19 cellular contexts compared by ENCODE assay signal in the genomic region with DNA sequence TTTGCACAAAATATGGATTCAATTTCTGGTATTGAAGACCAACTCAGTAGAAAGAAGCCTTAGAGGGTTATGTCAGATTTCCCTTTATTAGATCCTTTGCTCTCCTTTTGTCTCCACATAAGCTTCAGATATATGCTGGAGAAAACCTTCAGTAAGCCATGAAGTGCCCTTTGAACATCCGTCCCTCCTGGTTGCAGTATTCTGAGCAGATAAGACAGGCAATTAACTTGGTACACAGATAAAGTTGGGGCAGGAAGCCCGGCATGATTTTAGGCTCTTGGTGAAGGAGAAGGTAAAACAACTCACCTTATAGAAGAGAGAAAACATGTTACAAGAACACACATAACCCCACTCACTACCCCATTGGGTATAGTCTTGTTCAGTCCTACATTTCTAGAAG.
DNase-seq lines count a peak whose midpoint lies in the region; ATAC-seq, FAIRE-seq and TF ChIP-seq lines count a peak whose summit lies in the region.
"Had no signal": no experiment of that assay in that cellular context is flagged by ENCODE, and none has a peak within 500 bp of the region (broad histone marks: within the 10 kb centered on the region; RNA-seq: fewer than 3 reads in every experiment).

No MANE protein-coding gene starts in this region.

- H3K27ac ChIP-seq in colonic mucosa (no peak overlapping the region), small intestine (ENCODE audit: low read depth in 1 of 2, low read length in 1 of 2) (peak overlapping the region; percentile 2 to 26)

- no peak for TF ChIP-seq CTCF in colonic mucosa (IDR thresholded peaks at IDR 0.05)

- no peaks in the 10 kb centered on the region for H3K9me3 ChIP-seq in colonic mucosa
- H3K9me3 ChIP-seq in small intestine (ENCODE audit: control insufficient read depth, low read depth): no peaks in the 10 kb centered on the region
- H3K9me3 ChIP-seq: HAP-1 had no signal

- H3K27me3 ChIP-seq in colonic mucosa: no peaks in the 10 kb centered on the region
- H3K27me3 ChIP-seq in small intestine (ENCODE audit: control insufficient read depth in 2 of 2, insufficient read depth in 2 of 2, low read length in 2 of 2): no peaks in the 10 kb centered on the region

- peak; percentile 34 for DNase-seq in colonic mucosa
- DNase-seq in left colon: peak in 1 of 2 donors; percentile 10
- peak; percentile 87 for DNase-seq in small intestine
- DNase-seq in NCI-H526 treated with DMSO at 0.1 percent for 48 hours (lab: John Stamatoyannopoulos, UW): no peak
- DNase-seq in effector CD4-positive, alpha-beta T cell: no peak
- DNase-seq in NK-92 (lab: John Stamatoyannopoulos, UW; ENCODE audit: unreplicated experiment): no peak
- DNase-seq: C1 segment of cervical spinal cord; Calu3; CD4-positive, alpha-beta memory T cell; COR-L47; DMS53; DMS79 treated with DMSO at 0.1 percent for 48 hours; GF-D8; GOT3; HFFc6 had no signal

- intact Hi-C loops in colonic mucosa (cut with DNase I) (no loop called here), left colon (cut with DNase I, micrococcal nuclease) (no loop called here)

- ATAC-seq in left colon: peak; percentile 98

- H3K4me1 ChIP-seq in colonic mucosa (no peaks in the 10 kb centered on the region), small intestine (ENCODE audit: control insufficient read depth in 2 of 2, insufficient read depth in 1 of 2, low read depth in 1 of 2, low read length in 1 of 2) (peaks cover 3 to 4% of the 10 kb centered on the region in 2 donors)
- H3K4me1 ChIP-seq: HAP-1 had no signal

- 13 to 50% (median 24%) methylated on average over 2 of the region's 2 CpGs for WGBS in small intestine, 3 donors

- H3K36me3 ChIP-seq in colonic mucosa (no peaks in the 10 kb centered on the region), small intestine (ENCODE audit: control insufficient read depth in 2 of 2, insufficient read depth in 2 of 2, low read length in 2 of 2) (no peaks in the 10 kb centered on the region)
- H3K36me3 ChIP-seq: HAP-1 had no signal

- no peak for FAIRE-seq in small intestine (lab: Jason Lieb, UNC)
- FAIRE-seq: GM12891, GM18507, H54 had no signal

- no peak overlapping the region for H3K9ac ChIP-seq in colonic mucosa (ENCODE audit: low read depth in 2 of 2, low read length in 2 of 2)

- H3K4me3 ChIP-seq in colonic mucosa: no peak overlapping the region
- no peak overlapping the region for H3K4me3 ChIP-seq in small intestine (ENCODE audit: low read depth in 1 of 2, low read length in 2 of 2)
- H3K4me3 ChIP-seq: HAP-1 had no signal

Comparison
In these comparisons a context has a peak if more than half of its experiments do, and no peak if none do; other contexts are left out.
1. DNase-seq: peak in colonic mucosa (single experiment) and small intestine (single experiment); none in NCI-H526 treated with DMSO at 0.1 percent for 48 hours (single experiment), effector CD4-positive, alpha-beta T cell (single experiment) and NK-92 (single experiment).